Comparison of ENCODE assay signal across 19 cellular contexts in genomic region chr6:25481267-25481666, GRCh38.
"Had no signal": no experiment of that assay in that cellular context is flagged by ENCODE, and none has a peak within 500 bp of the region (broad histone marks: within the 10 kb centered on the region; RNA-seq: fewer than 3 reads in every experiment).

No MANE protein-coding gene starts in this region.

- H3K27me3 ChIP-seq: heart left ventricle, pancreas, stomach had no signal

- H3K36me3 ChIP-seq: pancreas had no signal

- H3K27ac ChIP-seq: heart left ventricle, pancreas, stomach, thoracic aorta had no signal

- H3K4me3 ChIP-seq: heart left ventricle, lung, pancreas, stomach, thoracic aorta had no signal

- H3K9me3 ChIP-seq: heart left ventricle, pancreas, stomach, thoracic aorta had no signal

- ATAC-seq: heart left ventricle, left colon, left ventricle myocardium superior, pancreas, right cardiac atrium had no signal

- DNase-seq: effector CD4-positive, alpha-beta T cell; endodermal cell; foreskin melanocyte; heart left ventricle; hippocampal formation; left colon; left ventricle myocardium superior; mesendoderm; naive B cell; occipital lobe; pancreas; small intestine; stimulated activated CD4-positive, alpha-beta T cell treated with anti-CD3 and anti-CD28 coated beads, Interleukin-12 subunit alpha, Interleukin-12 subunit beta, amount 100 ng/mL, for 4 hours; stimulated activated naive CD4-positive, alpha-beta T cell; stomach; substantia nigra had no signal
